In genomic region chr3:72547183-72547582, GRCh38 we compare ENCODE assay signal across 20 cellular contexts.
"Had no signal": no experiment of that assay in that cellular context is flagged by ENCODE, and none has a peak within 500 bp of the region (broad histone marks: within the 10 kb centered on the region; RNA-seq: fewer than 3 reads in every experiment).

No MANE protein-coding gene starts in this region.

- H3K4me3 ChIP-seq: K562 had no signal

- FAIRE-seq: K562, RCC 7860 had no signal

- H3K4me2 ChIP-seq: KMS-11 had no signal

- DNase-seq: Kasumi-1, MM.1S, NCI-H1048, NCI-H1105, NCI-H1417, NCI-H146, NCI-H187, NCI-H2029, NCI-H2081 treated with DMSO at 0.1 percent for 48 hours, NCI-H2171, NCI-H226, NCI-H510A, NCI-H69, NCI-H774, RPMI8226, SHP77 had no signal

- ATAC-seq: K562, SK-N-SH treated with all-trans-retinoic acid at 6 μM for 48 hours had no signal

- H3K27ac ChIP-seq: KMS-11 had no signal

- H3K9ac ChIP-seq: KMS-11 had no signal
